Comparison of ENCODE assay signal across 8 cellular contexts in the genomic region with DNA sequence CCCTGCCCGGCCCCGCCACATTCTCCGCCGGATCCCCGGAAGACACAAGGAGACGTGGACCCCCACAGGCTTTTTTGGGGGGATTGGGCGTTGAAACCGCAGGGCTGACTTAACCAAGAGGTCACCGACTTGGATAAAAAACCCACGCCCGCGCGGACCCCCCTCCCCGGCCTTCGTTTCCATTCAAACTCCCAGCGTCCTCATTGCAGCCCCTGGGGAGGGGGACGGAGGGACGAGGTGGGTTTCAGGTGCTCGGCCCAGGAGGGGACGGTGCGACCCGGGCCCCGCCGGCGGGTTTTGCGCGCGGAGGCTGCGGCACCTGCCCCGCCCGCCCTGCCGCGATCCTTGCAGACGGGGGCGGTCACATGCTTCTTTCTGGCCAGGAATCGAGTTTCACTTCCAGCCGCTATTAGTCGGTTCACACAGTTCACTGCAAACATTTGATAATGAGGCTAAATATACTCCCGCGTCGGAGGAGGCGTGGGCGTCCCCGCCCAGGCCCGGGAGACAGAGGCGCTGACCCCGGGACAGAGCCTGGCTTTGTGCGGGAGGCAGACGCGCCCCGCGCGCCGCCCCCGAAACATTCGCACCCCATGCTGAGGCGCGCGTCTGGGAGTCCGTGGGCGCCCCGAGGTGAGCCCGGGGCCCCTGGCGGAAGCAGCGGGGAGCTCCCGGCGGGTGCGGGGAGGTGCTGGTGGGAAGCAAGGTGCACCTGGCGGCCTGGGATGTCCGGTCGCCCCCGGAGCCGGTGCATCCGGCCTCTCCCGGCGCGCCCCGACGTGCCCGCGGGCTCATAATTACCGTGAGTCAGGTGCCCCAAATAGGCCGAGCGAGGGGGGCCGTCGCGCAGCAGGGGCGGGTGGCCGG. TPM values are rescaled to one million over a fixed set of nuclear protein-coding genes. Genes with fewer than 3 reads are reported as not detected.
A peak's percentile ranks its signal among the peaks of the same experiment; 100 is the strongest.
DNase-seq lines count a peak whose midpoint lies in the region; ATAC-seq and TF ChIP-seq lines count a peak whose summit lies in the region.

No MANE protein-coding gene starts in this region.

- no peaks in the 10 kb centered on the region for H3K79me2 ChIP-seq in neural cell (replicated peaks; ENCODE audit: insufficient read depth, low read length)

- H3K27me3 ChIP-seq in HL-60 (ENCODE audit: insufficient read depth, poor library complexity, severe bottlenecking) (peaks cover 62% of the 10 kb centered on the region), neural cell (ENCODE audit: insufficient read depth, low read depth, low read length) (peaks cover 61% of the 10 kb centered on the region)

- ATAC-seq in WTC11 (no peak), GM19023 (IDR thresholded peaks at IDR 0.05; ENCODE audit: unreplicated experiment) (no peak)

- H3K9ac ChIP-seq in neural cell (ENCODE audit: low read length) = no peak overlapping the region

- no peaks in the 10 kb centered on the region; the same call in 1 of the 2 replicates for H3K36me3 Mint-ChIP-seq in WTC11

- H3K27ac ChIP-seq in HL-60 (replicated peaks) = no peak overlapping the region
- no peak overlapping the region for H3K27ac ChIP-seq in neural cell (ENCODE audit: low read length)

- POLR2A ChIA-PET in WTC11 (lab: Charles Lee) = no interaction called here

- peak overlapping the region; percentile 12; the same call in 1 of the 2 replicates for H3K4me3 ChIP-seq in HL-60 (replicated peaks; ENCODE audit: insufficient read depth, low read length)
- H3K4me3 ChIP-seq in fibroblast of villous mesenchyme (ENCODE audit: low read depth, low read length) = peak overlapping the region; percentile 54
- H3K4me3 ChIP-seq in neural cell (ENCODE audit: low read length) = peak overlapping the region; percentile 57

- H3K9me3 Mint-ChIP-seq in WTC11 = no peaks in the 10 kb centered on the region

- H3K9me3 ChIP-seq in neural cell (ENCODE audit: low read length) = no peaks in the 10 kb centered on the region

- peaks cover 11% of the 10 kb centered on the region for H3K4me1 Mint-ChIP-seq in WTC11

- CTCF ChIA-PET in WTC11 (lab: Charles Lee) = interaction anchor here (2.2 kb wide), 1 partner anchor 200 kb away, joined by 5 read pairs; no protein-coding TSS in a partner anchor

- H3K27ac Mint-ChIP-seq in WTC11 = no peak overlapping the region

- peak; percentile 55 for DNase-seq in ELF-1 (ENCODE audit: low read depth, low spot score)
- no peak for DNase-seq in HL-60 (ENCODE audit: low read depth in 1 of 2, low spot score in 1 of 2)
- peak; percentile 42 for DNase-seq in WTC11 (ENCODE audit: low spot score)
- peak; percentile 78 for DNase-seq in fibroblast of villous mesenchyme (ENCODE audit: low read depth)
- no peak for DNase-seq in NCI-H187 (lab: John Stamatoyannopoulos, UW)
- DNase-seq in NCI-H1694 (lab: John Stamatoyannopoulos, UW) = no peak

- TF ChIP-seq CTCF in HL-60 (IDR thresholded peaks at IDR 0.05; ENCODE audit: insufficient read depth, low read length) = no peak
- TF ChIP-seq CTCF in WTC11 (IDR thresholded peaks at IDR 0.05) = no peak
- TF ChIP-seq CTCF in fibroblast of villous mesenchyme (IDR thresholded peaks at IDR 0.05; ENCODE audit: insufficient read depth, low read depth, low read length) = no peak
- no peak for TF ChIP-seq CTCF in neural cell (IDR thresholded peaks at IDR 0.05; ENCODE audit: poor library complexity, severe bottlenecking)

- H3K4me2 ChIP-seq in neural cell (ENCODE audit: low read length) = no peak overlapping the region

- H2AFZ ChIP-seq in neural cell (ENCODE audit: low read depth, low read length) = no peak overlapping the region

- no peaks in the 10 kb centered on the region for H3K9me2 ChIP-seq in neural cell (ENCODE audit: insufficient read depth, low read length)

- peaks cover 52% of the 10 kb centered on the region for H3K27me3 Mint-ChIP-seq in WTC11 (ENCODE audit: low read depth)

- no peaks in the 10 kb centered on the region for H3F3A ChIP-seq in neural cell (ENCODE audit: insufficient read depth, low read length, poor library complexity, severe bottlenecking)

- TF ChIP-seq RAD21 in neural cell (conservative IDR thresholded peaks at IDR 0.05) = no peak

- H3K4me3 Mint-ChIP-seq in WTC11 = peak overlapping the region; percentile 65

- TF ChIP-seq EP300 in neural cell (conservative IDR thresholded peaks at IDR 0.05; ENCODE audit: poor library complexity, severe bottlenecking) = no peak

- no peaks in the 10 kb centered on the region for H3K36me3 ChIP-seq in neural cell (ENCODE audit: insufficient read depth, low read length)

- H4K20me1 ChIP-seq in neural cell (ENCODE audit: insufficient read depth) = no peaks in the 10 kb centered on the region

TF ChIP-seq in WTC11, 78 proteins besides CTCF, POLR2A, EP300 and RAD21 (continues in another document):
- peak; percentile 91 for TF ChIP-seq ZNF423 (CRISPR knock-in tag; IDR thresholded peaks at IDR 0.05)
- TF ChIP-seq, protein P1, sequence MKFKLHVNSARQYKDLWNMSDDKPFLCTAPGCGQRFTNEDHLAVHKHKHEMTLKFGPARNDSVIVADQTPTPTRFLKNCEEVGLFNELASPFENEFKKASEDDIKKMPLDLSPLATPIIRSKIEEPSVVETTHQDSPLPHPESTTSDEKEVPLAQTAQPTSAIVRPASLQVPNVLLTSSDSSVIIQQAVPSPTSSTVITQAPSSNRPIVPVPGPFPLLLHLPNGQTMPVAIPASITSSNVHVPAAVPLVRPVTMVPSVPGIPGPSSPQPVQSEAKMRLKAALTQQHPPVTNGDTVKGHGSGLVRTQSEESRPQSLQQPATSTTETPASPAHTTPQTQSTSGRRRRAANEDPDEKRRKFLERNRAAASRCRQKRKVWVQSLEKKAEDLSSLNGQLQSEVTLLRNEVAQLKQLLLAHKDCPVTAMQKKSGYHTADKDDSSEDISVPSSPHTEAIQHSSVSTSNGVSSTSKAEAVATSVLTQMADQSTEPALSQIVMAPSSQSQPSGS (CRISPR knock-in tag; IDR thresholded peaks at IDR 0.05; ENCODE audit: borderline replicate concordance, low read depth) = no peak
- TF ChIP-seq FOXK1 (CRISPR knock-in tag; IDR thresholded peaks at IDR 0.05) = 0 out of 2 replicates have a peak, but pooled peaks have one; percentile 29
- TF ChIP-seq, protein P2, sequence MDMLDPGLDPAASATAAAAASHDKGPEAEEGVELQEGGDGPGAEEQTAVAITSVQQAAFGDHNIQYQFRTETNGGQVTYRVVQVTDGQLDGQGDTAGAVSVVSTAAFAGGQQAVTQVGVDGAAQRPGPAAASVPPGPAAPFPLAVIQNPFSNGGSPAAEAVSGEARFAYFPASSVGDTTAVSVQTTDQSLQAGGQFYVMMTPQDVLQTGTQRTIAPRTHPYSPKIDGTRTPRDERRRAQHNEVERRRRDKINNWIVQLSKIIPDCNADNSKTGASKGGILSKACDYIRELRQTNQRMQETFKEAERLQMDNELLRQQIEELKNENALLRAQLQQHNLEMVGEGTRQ (CRISPR knock-in tag; IDR thresholded peaks at IDR 0.05) = peak; percentile 72
- TF ChIP-seq, protein P3, sequence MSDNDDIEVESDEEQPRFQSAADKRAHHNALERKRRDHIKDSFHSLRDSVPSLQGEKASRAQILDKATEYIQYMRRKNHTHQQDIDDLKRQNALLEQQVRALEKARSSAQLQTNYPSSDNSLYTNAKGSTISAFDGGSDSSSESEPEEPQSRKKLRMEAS (CRISPR knock-in tag; IDR thresholded peaks at IDR 0.05) = peak; percentile 34; the same call in 1 of the 2 replicates
- TF ChIP-seq ETV6 (CRISPR knock-in tag; IDR thresholded peaks at IDR 0.05) = peak; percentile 40; the same call in 1 of the 2 replicates

TF ChIP-seq in neural cell, 6 proteins besides CTCF, POLR2A, EP300 and RAD21:
- TF ChIP-seq, protein P4, sequence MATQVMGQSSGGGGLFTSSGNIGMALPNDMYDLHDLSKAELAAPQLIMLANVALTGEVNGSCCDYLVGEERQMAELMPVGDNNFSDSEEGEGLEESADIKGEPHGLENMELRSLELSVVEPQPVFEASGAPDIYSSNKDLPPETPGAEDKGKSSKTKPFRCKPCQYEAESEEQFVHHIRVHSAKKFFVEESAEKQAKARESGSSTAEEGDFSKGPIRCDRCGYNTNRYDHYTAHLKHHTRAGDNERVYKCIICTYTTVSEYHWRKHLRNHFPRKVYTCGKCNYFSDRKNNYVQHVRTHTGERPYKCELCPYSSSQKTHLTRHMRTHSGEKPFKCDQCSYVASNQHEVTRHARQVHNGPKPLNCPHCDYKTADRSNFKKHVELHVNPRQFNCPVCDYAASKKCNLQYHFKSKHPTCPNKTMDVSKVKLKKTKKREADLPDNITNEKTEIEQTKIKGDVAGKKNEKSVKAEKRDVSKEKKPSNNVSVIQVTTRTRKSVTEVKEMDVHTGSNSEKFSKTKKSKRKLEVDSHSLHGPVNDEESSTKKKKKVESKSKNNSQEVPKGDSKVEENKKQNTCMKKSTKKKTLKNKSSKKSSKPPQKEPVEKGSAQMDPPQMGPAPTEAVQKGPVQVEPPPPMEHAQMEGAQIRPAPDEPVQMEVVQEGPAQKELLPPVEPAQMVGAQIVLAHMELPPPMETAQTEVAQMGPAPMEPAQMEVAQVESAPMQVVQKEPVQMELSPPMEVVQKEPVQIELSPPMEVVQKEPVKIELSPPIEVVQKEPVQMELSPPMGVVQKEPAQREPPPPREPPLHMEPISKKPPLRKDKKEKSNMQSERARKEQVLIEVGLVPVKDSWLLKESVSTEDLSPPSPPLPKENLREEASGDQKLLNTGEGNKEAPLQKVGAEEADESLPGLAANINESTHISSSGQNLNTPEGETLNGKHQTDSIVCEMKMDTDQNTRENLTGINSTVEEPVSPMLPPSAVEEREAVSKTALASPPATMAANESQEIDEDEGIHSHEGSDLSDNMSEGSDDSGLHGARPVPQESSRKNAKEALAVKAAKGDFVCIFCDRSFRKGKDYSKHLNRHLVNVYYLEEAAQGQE (IDR thresholded peaks at IDR 0.05; ENCODE audit: borderline replicate concordance) = no peak
- TF ChIP-seq TAF1 (IDR thresholded peaks at IDR 0.05; ENCODE audit: low read depth) (no peak), SMC3 (conservative IDR thresholded peaks at IDR 0.05; ENCODE audit: poor library complexity) (no peak), EZH2 (IDR thresholded peaks at IDR 0.05; ENCODE audit: borderline replicate concordance, insufficient read depth, low read length, poor library complexity, severe bottlenecking) (peak; percentile 88)

RNA-seq across cellular contexts. Expression of a gene that starts 2.7 kb away (rescaled TPM):
- total RNA-seq in WTC11 (2021) = 114 to 131 TPM (median 129 TPM) in 3 replicates
- total RNA-seq in fibroblast of villous mesenchyme = 43.2 and 86.7 TPM in 2 replicates
- polyA plus RNA-seq in neural cell = 4.1 and 5.4 TPM in 2 replicates
- 6.5 and 7.8 TPM in 2 replicates for polyA minus RNA-seq in neural cell

Comparison
In these comparisons a context has a peak if more than half of its experiments do, and no peak if none do; other contexts are left out.
1. DNase-seq: peak in ELF-1 (single experiment), WTC11 (single experiment) and fibroblast of villous mesenchyme (single experiment); none in HL-60 (0 of 2), NCI-H187 (0 of 2) and NCI-H1694 (single experiment).
2. Peak in every context shown above with its lines, with median percentiles within 50 percentile points of each other: H3K4me3 ChIP-seq.